Comparison of ENCODE assay signal across 11 cellular contexts in the genomic region with DNA sequence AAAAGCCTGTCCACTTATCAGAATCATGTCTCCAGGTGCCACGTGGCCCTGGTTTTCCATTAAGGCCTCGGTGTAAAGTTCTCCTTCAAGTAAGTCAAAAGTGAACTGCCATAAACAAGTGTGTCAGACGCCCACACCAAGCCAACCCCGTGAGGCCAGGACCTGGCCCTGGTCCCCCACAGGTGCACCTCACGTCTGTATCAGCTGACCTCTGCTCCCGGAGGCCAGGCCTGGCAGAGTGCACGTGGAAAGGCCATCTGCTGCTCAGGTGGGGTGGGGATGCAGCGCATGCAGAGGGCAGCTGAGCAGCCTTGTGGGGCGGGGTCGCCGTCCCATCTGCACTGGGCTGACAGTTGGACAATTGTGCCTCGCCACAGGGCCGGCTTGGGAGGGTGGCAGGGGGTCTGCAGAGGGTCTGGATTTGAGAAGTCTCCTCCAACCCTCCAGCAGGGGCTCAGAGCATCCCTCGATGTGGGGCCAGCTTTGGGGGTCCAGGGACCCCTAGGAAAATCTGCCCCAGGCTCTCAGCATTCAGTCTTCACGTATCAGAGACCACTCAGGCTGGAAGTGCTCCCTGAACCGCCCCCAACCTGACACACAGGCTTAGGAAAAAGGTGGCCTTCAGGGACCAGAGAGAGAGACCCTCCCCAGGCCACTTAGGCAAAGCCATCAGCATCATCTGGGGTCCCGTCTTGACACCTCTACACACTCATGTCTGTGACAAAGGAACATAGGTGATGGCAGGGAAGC. TPM values are rescaled to one million over a fixed set of nuclear protein-coding genes. Genes with fewer than 3 reads are reported as not detected.
DNase-seq lines count a peak whose midpoint lies in the region; ATAC-seq and TF ChIP-seq lines count a peak whose summit lies in the region.
"Had no signal": no experiment of that assay in that cellular context is flagged by ENCODE, and none has a peak within 500 bp of the region (broad histone marks: within the 10 kb centered on the region; RNA-seq: fewer than 3 reads in every experiment).

No MANE protein-coding gene starts in this region.

- DNase-seq in activated effector memory CD4-positive, alpha-beta T cell treated with anti-CD3 and anti-CD28 coated beads, Interleukin-2, amount 50 U/mL, for 16 hours = peak; percentile 59
- DNase-seq in activated effector memory CD4-positive, alpha-beta T cell treated with Interleukin-2 at 50 U/mL for 16 hours = no peak
- DNase-seq in central memory CD8-positive, alpha-beta T cell (ENCODE audit: low spot score in 2 of 2) = no peak
- DNase-seq in mucosa of descending colon = peak in 2 of 3 donors; percentile 8 to 51
- peak; percentile 58 for DNase-seq in upper lobe of right lung
- DNase-seq in midbrain (lab: John Stamatoyannopoulos, UW) = no peak
- no peak for DNase-seq in stimulated activated CD4-positive, alpha-beta T cell treated with anti-CD3 and anti-CD28 coated beads, Interleukin-1b, Interleukin-23, amount 100 ng/mL, for 48 hours
- DNase-seq: dermis blood vessel endothelial cell had no signal

- H3K27ac ChIP-seq in upper lobe of right lung = no peak overlapping the region

- no peak overlapping the region for H3K27ac Mint-ChIP-seq in central memory CD8-positive, alpha-beta T cell (ENCODE audit: low read depth)
- H3K27ac Mint-ChIP-seq: progenitor cell of endocrine pancreas had no signal

- peaks cover 11% of the 10 kb centered on the region for H3K4me1 Mint-ChIP-seq in central memory CD8-positive, alpha-beta T cell

- no peaks in the 10 kb centered on the region for H3K27me3 ChIP-seq in upper lobe of right lung

- H3K4me3 ChIP-seq in mucosa of descending colon = no peak overlapping the region
- H3K4me3 ChIP-seq in upper lobe of right lung = no peak overlapping the region

- no peaks in the 10 kb centered on the region for H3K9me3 ChIP-seq in mucosa of descending colon
- no peaks in the 10 kb centered on the region for H3K9me3 ChIP-seq in upper lobe of right lung

- no peaks in the 10 kb centered on the region for H3K9me3 Mint-ChIP-seq in central memory CD8-positive, alpha-beta T cell

- TF ChIP-seq CTCF in mucosa of descending colon (IDR thresholded peaks at IDR 0.05) (no peak), upper lobe of right lung (IDR thresholded peaks at IDR 0.05) (no peak)

- peak overlapping the region; percentile 27 for H3K4me3 Mint-ChIP-seq in central memory CD8-positive, alpha-beta T cell

- ATAC-seq in central memory CD8-positive, alpha-beta T cell (replicated peaks; ENCODE audit: extremely low read depth, poor library complexity, severe bottlenecking) = no peak
- no peak for ATAC-seq in mucosa of descending colon
- no peak for ATAC-seq in upper lobe of right lung
- no peak for ATAC-seq in HG02798 (IDR thresholded peaks at IDR 0.05; ENCODE audit: poor library complexity, unreplicated experiment)

- H3K4me1 ChIP-seq in mucosa of descending colon (ENCODE audit: low read depth) (peaks cover 10% of the 10 kb centered on the region), upper lobe of right lung (peaks cover 11% of the 10 kb centered on the region)

- H3K36me3 Mint-ChIP-seq in central memory CD8-positive, alpha-beta T cell (ENCODE audit: insufficient read depth) = peaks cover 1% of the 10 kb centered on the region

- intact Hi-C loops in mucosa of descending colon (cut with DNase I, micrococcal nuclease) (no loop called here), upper lobe of right lung (cut with DNase I) (no loop called here)

- H3K27me3 Mint-ChIP-seq in central memory CD8-positive, alpha-beta T cell = no peaks in the 10 kb centered on the region
- H3K27me3 Mint-ChIP-seq: activated naive CD8-positive, alpha-beta T cell; progenitor cell of endocrine pancreas had no signal

- H3K36me3 ChIP-seq in mucosa of descending colon (ENCODE audit: low read depth) = no peaks in the 10 kb centered on the region
- no peaks in the 10 kb centered on the region for H3K36me3 ChIP-seq in upper lobe of right lung

RNA-seq across cellular contexts. Expression of a gene that starts 3.0 kb away (rescaled TPM):
- 10 to 100 TPM; 12.6 to 22.8 (median 12.7) TPM for total RNA-seq in mucosa of descending colon
- 39.3 TPM for total RNA-seq in upper lobe of right lung

Comparison
In these comparisons a context has a peak if more than half of its experiments do, and no peak if none do; other contexts are left out.
1. DNase-seq: peak in activated effector memory CD4-positive, alpha-beta T cell treated with anti-CD3 and anti-CD28 coated beads, Interleukin-2, amount 50 U/mL, for 16 hours (single experiment), mucosa of descending colon (2 of 3) and upper lobe of right lung (single experiment); none in activated effector memory CD4-positive, alpha-beta T cell treated with Interleukin-2 at 50 U/mL for 16 hours (single experiment), central memory CD8-positive, alpha-beta T cell (0 of 2), midbrain (single experiment) and stimulated activated CD4-positive, alpha-beta T cell treated with anti-CD3 and anti-CD28 coated beads, Interleukin-1b, Interleukin-23, amount 100 ng/mL, for 48 hours (single experiment).